In the genomic region with DNA sequence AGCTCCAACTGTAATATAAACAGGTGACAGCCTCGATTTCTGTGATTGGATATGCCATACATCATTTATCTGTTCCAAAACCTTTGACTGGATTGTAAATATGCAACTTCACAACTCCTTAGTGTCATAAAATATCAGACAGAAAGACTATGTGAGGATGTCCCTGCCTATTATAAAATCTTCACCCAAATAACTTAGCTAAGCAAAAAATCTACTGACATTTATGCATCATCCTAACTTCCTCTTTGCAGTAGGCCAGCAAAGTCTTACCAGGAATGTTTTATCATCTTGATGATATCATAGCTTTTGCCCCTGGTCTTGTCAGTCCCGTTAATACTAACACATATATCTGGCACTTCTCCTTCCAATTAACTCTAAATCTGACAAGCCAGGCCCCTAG, we compare ENCODE assay signal across 26 cellular contexts.
DNase-seq lines count a peak whose midpoint lies in the region; ATAC-seq, FAIRE-seq and TF ChIP-seq lines count a peak whose summit lies in the region.
"Had no signal": no experiment of that assay in that cellular context is flagged by ENCODE, and none has a peak within 500 bp of the region (broad histone marks: within the 10 kb centered on the region; RNA-seq: fewer than 3 reads in every experiment).

No MANE protein-coding gene starts in this region.

- H3K79me2 ChIP-seq in HepG2 (ENCODE audit: insufficient read depth, low read length), result no peaks in the 10 kb centered on the region

- POLR2A ChIA-PET in HepG2 (lab: Yijun Ruan, JAX) (no interaction called here), IMR-90 (lab: Charles Lee; ENCODE audit: unreplicated experiment) (no interaction called here)

- H3K9ac ChIP-seq in HepG2 (ENCODE audit: insufficient read depth, low read depth, low read length) (no peak overlapping the region), IMR-90 (ENCODE audit: low read depth, low read length) (no peak overlapping the region)
- H3K9ac ChIP-seq: BLaER1 treated with 17β-estradiol and CSF1 and Interleukin-3, amounts not matched to agents 10 nM and 100 nM had no signal

- H4K20me1 ChIP-seq in HepG2 (ENCODE audit: insufficient read depth, low read length), result no peaks in the 10 kb centered on the region
- H4K20me1 ChIP-seq in IMR-90 (ENCODE audit: insufficient read depth, low read length), result no peaks in the 10 kb centered on the region
- H4K20me1 ChIP-seq: BLaER1 treated with 17β-estradiol and CSF1 and Interleukin-3, amounts not matched to agents 10 nM and 100 nM had no signal

- no peak overlapping the region for H2BK20ac ChIP-seq in IMR-90 (ENCODE audit: low read depth, low read length)

- H2AK9ac ChIP-seq in IMR-90 (replicated peaks; ENCODE audit: low read depth, low read length, poor library complexity), result no peak overlapping the region

- H2BK15ac ChIP-seq in IMR-90 (ENCODE audit: low read depth, low read length), result no peak overlapping the region

- H3K4me2 ChIP-seq in HepG2 (ENCODE audit: low read depth, low read length), result no peak overlapping the region
- H3K4me2 ChIP-seq in IMR-90 (ENCODE audit: low read depth, low read length), result no peak overlapping the region
- H3K4me2 ChIP-seq: BLaER1 treated with 17β-estradiol and CSF1 and Interleukin-3, amounts not matched to agents 10 nM and 100 nM had no signal

- H3K36me3 ChIP-seq in HepG2 (replicated peaks in 1 of 2; ENCODE audit: control insufficient read depth in 1 of 2, insufficient read depth in 2 of 2, low read length in 2 of 2) (no peaks in the 10 kb centered on the region), right lobe of liver (no peaks in the 10 kb centered on the region), IMR-90 (ENCODE audit: control insufficient read depth, insufficient read depth, low read length) (no peaks in the 10 kb centered on the region)
- H3K36me3 ChIP-seq: BLaER1 treated with 17β-estradiol and CSF1 and Interleukin-3, amounts not matched to agents 10 nM and 100 nM had no signal

- H3K27ac ChIP-seq in HepG2 (ENCODE audit: extremely low read length, insufficient read depth, low read length) (no peak overlapping the region), right lobe of liver (no peak overlapping the region), IMR-90 (ENCODE audit: insufficient read depth, low read length) (no peak overlapping the region), coronary artery (no peak overlapping the region)
- H3K27ac ChIP-seq: BLaER1 treated with 17β-estradiol and CSF1 and Interleukin-3, amounts not matched to agents 10 nM and 100 nM; C4-2B had no signal

- no peak for TF ChIP-seq EP300 in HepG2 (IDR thresholded peaks at IDR 0.05; ENCODE audit: low read depth in 2 of 2, low read length in 2 of 2)
- TF ChIP-seq EP300 in HepG2 (CRISPR knock-in tag; IDR thresholded peaks at IDR 0.05; ENCODE audit: borderline replicate concordance), result no peak

- WGBS in HepG2 (ENCODE audit: low lambda C conversion rate), result 0% methylated on average over 2 of the region's 2 CpGs
- 20% methylated on average over 2 of the region's 2 CpGs for whole genome bisulfite sequencing in right lobe of liver (ENCODE audit: insufficient coverage, low coverage, low lambda C conversion rate, missing lambda C conversion rate)
- no CpG with 5 or more reads among the region's 2 CpGs for WGBS in IMR-90 (ENCODE audit: extremely low coverage in 2 of 2, insufficient read length in 1 of 2), 2 experiments

- H3K79me1 ChIP-seq in IMR-90 (ENCODE audit: low read depth in 1 of 2, low read length in 2 of 2), result no peaks in the 10 kb centered on the region

- DNase-seq in HepG2 (ENCODE audit: low spot score) (no peak), right lobe of liver (no peak), IMR-90 (no peak), SK-N-DZ (ENCODE audit: low spot score) (peak; percentile 23), NCI-H146 treated with DMSO at 0.1 percent for 48 hours (lab: John Stamatoyannopoulos, UW; ENCODE audit: unreplicated experiment) (no peak), coronary artery (ENCODE audit: low spot score) (no peak), D721Med (ENCODE audit: insufficient read length, low spot score) (no peak)
- DNase-seq: 8988T; AML-193; Caco-2; Calu3; CD4-positive, alpha-beta T cell; CD8-positive, alpha-beta T cell; DMS 273 treated with DMSO at 0.1 percent for 48 hours; DMS153; DMS53; DMS79; DND-41; EL; GDM1 had no signal

- TF ChIP-seq CTCF in HepG2 (CRISPR knock-in tag; IDR thresholded peaks at IDR 0.05), result no peak
- no peak for TF ChIP-seq CTCF in right lobe of liver (IDR thresholded peaks at IDR 0.05)
- no peak for TF ChIP-seq CTCF in IMR-90 (conservative IDR thresholded peaks at IDR 0.05; ENCODE audit: low read depth, low read length)
- TF ChIP-seq CTCF in coronary artery (IDR thresholded peaks at IDR 0.05), result no peak
- TF ChIP-seq CTCF in D721Med (IDR thresholded peaks at IDR 0.05; ENCODE audit: insufficient read depth, missing control alignments), result no peak

- no peak overlapping the region for H2AK5ac ChIP-seq in IMR-90 (ENCODE audit: low read depth, low read length)

- intact Hi-C loops in HepG2 (cut with micrococcal nuclease; ENCODE audit: unreplicated experiment), result no loop called here
- intact Hi-C loops in right lobe of liver (cut with DNase I), result no loop called here
- intact Hi-C loops in IMR-90 (cut with micrococcal nuclease), result no loop called here

- no peak overlapping the region for H3K23ac ChIP-seq in IMR-90 (ENCODE audit: low read depth, low read length)

- no peak overlapping the region for H3K56ac ChIP-seq in IMR-90 (ENCODE audit: extremely low read depth, insufficient read depth, low read length)

- no peak for TF ChIP-seq POLR2A in HepG2 (IDR thresholded peaks at IDR 0.05; ENCODE audit: insufficient read depth in 1 of 2, low read depth in 2 of 2, low read length in 2 of 2)
- TF ChIP-seq POLR2A in right lobe of liver (IDR thresholded peaks at IDR 0.05), result no peak
- no peak for TF ChIP-seq POLR2A in IMR-90 (IDR thresholded peaks at IDR 0.05; ENCODE audit: low read depth, low read length)

- in situ Hi-C loops in HepG2 (cut with HindIII; ENCODE audit: extremely low pct_ligation_motif_present, low pct_unique_long_range_greater_than_20kb), result no loop called here
- in situ Hi-C loops in IMR-90 (cut with MboI; ENCODE audit: low sequenced_read_pairs), result no loop called here

- H4K5ac ChIP-seq in IMR-90 (ENCODE audit: low read depth, low read length), result no peak overlapping the region

- ATAC-seq in HepG2, result no peak
- ATAC-seq in right lobe of liver, result no peak
- no peak for ATAC-seq in IMR-90 (ENCODE audit: low read depth)
- ATAC-seq: CD8-positive, alpha-beta T cell; GM12878 had no signal

- no peak overlapping the region for H3K4me3 ChIP-seq in HepG2 (replicated peaks in 1 of 3; ENCODE audit: insufficient read depth in 1 of 3, low read depth in 2 of 3, low read length in 3 of 3)
- H3K4me3 ChIP-seq in right lobe of liver, result no peak overlapping the region
- H3K4me3 ChIP-seq in IMR-90 (ENCODE audit: insufficient read depth, low read depth, low read length), result no peak overlapping the region
- H3K4me3 ChIP-seq in coronary artery, result no peak overlapping the region
- H3K4me3 ChIP-seq: BLaER1 treated with 17β-estradiol and CSF1 and Interleukin-3, amounts not matched to agents 10 nM and 100 nM; GM12878 had no signal

- H2AFZ ChIP-seq in HepG2 (ENCODE audit: low read length) (no peak overlapping the region), IMR-90 (replicated peaks; ENCODE audit: low read length, poor library complexity) (no peak overlapping the region)

- H3K4ac ChIP-seq in IMR-90 (ENCODE audit: low read depth, low read length), result no peak overlapping the region

- no peak overlapping the region for H2BK5ac ChIP-seq in IMR-90 (ENCODE audit: low read depth, low read length, poor library complexity, severe bottlenecking)

- no peaks in the 10 kb centered on the region for H3K9me3 ChIP-seq in HepG2 (ENCODE audit: low read length)
- H3K9me3 ChIP-seq in right lobe of liver, result no peaks in the 10 kb centered on the region
- H3K9me3 ChIP-seq in IMR-90 (ENCODE audit: control insufficient read depth, insufficient read depth, low read length), result peaks cover 9% of the 10 kb centered on the region
- H3K9me3 ChIP-seq: BLaER1 treated with 17β-estradiol and CSF1 and Interleukin-3, amounts not matched to agents 10 nM and 100 nM; Caco-2 had no signal

- no peak overlapping the region for H4K91ac ChIP-seq in IMR-90 (ENCODE audit: insufficient read depth, low read depth, low read length)

- CTCF ChIA-PET in HepG2 (lab: Yijun Ruan, JAX; ENCODE audit: low intra/inter-chr PET ratio, low total read pairs), result no interaction called here
- CTCF ChIA-PET in IMR-90 (lab: Yijun Ruan, JAX), result interaction anchor here (0.7 kb wide), 1 partner anchor 1168 kb away, joined by 4 read pairs; no protein-coding TSS in a partner anchor

- no peak overlapping the region for H2BK120ac ChIP-seq in IMR-90 (ENCODE audit: low read depth, low read length)

- dilution Hi-C loops in IMR-90 (cut with HindIII; ENCODE audit: low sequenced_read_pairs, unreplicated experiment), result no loop called here

- BruUV-seq in HepG2 (replicated peaks; lab: Mats Ljungman, UMichigan) (no TSS peak), IMR-90 (replicated peaks; lab: Mats Ljungman, UMichigan) (no TSS peak)

- H4K8ac ChIP-seq in IMR-90 (ENCODE audit: low read depth in 2 of 2, low read length in 2 of 2), result no peak overlapping the region

- no peak overlapping the region for H3K18ac ChIP-seq in IMR-90 (ENCODE audit: low read depth, low read length)

- TF ChIP-seq RAD21 in HepG2 (CRISPR knock-in tag; IDR thresholded peaks at IDR 0.05) (no peak), IMR-90 (IDR thresholded peaks at IDR 0.05; ENCODE audit: low read length) (no peak)

- no peak for FAIRE-seq in HepG2 (lab: Jason Lieb, UNC)
- no peak for FAIRE-seq in D721Med (lab: Jason Lieb, UNC)
- FAIRE-seq: A204.1, GM12878, GM12892, GM18507 had no signal

- no peaks in the 10 kb centered on the region for H3K27me3 ChIP-seq in HepG2 (ENCODE audit: control insufficient read depth in 1 of 2, insufficient read depth in 2 of 2, low read length in 2 of 2)
- no peaks in the 10 kb centered on the region for H3K27me3 ChIP-seq in right lobe of liver
- no peaks in the 10 kb centered on the region for H3K27me3 ChIP-seq in IMR-90 (ENCODE audit: control insufficient read depth, insufficient read depth, low read length)
- H3K27me3 ChIP-seq: BLaER1 treated with 17β-estradiol and CSF1 and Interleukin-3, amounts not matched to agents 10 nM and 100 nM had no signal

- H3K4me1 ChIP-seq in HepG2 (ENCODE audit: insufficient read depth, low read length), result no peaks in the 10 kb centered on the region
- no peaks in the 10 kb centered on the region for H3K4me1 ChIP-seq in right lobe of liver
- H3K4me1 ChIP-seq in IMR-90 (ENCODE audit: control insufficient read depth, insufficient read depth, low read length), result no peaks in the 10 kb centered on the region
- H3K4me1 ChIP-seq: Caco-2 had no signal

- H3K9me1 ChIP-seq in IMR-90 (ENCODE audit: insufficient read depth, low read length), result no peaks in the 10 kb centered on the region

- H3K14ac ChIP-seq in IMR-90 (replicated peaks; ENCODE audit: low read depth, low read length), result no peak overlapping the region

TF ChIP-seq in HepG2, 621 proteins besides CTCF, POLR2A, EP300 and RAD21 (continues in another document):
- TF ChIP-seq MAFK (conservative IDR thresholded peaks at IDR 0.05 in 1 of 2, IDR thresholded peaks at IDR 0.05 in 1 of 2; ENCODE audit: low read length in 2 of 2) (peak; percentile 60 to 88), HMG20A (CRISPR knock-in tag; IDR thresholded peaks at IDR 0.05; ENCODE audit: borderline replicate concordance) (no peak)
